Comparison of ENCODE assay signal across 19 cellular contexts in genomic region chr11:61267437-61267841, GRCh38. TPM values are rescaled to one million over a fixed set of nuclear protein-coding genes. Genes with fewer than 3 reads are reported as not detected.
DNase-seq lines count a peak whose midpoint lies in the region; ATAC-seq, FAIRE-seq and TF ChIP-seq lines count a peak whose summit lies in the region.
"Had no signal": no experiment of that assay in that cellular context is flagged by ENCODE, and none has a peak within 500 bp of the region (broad histone marks: within the 10 kb centered on the region; RNA-seq: fewer than 3 reads in every experiment).

No MANE protein-coding gene starts in this region.

- H3K27ac ChIP-seq in HEK293 (ENCODE audit: extremely low read depth, low read depth, low read length), result no peak overlapping the region
- peak overlapping the region; percentile 13; the same call in 1 of the 2 replicates for H3K27ac ChIP-seq in RWPE1
- no peak overlapping the region for H3K27ac ChIP-seq in small intestine (ENCODE audit: low read depth in 1 of 2, low read length in 1 of 2)
- H3K27ac ChIP-seq: KMS-11, SJCRH30 had no signal

- peaks cover 11% of the 10 kb centered on the region for H3K36me3 Mint-ChIP-seq in chondrocyte (ENCODE audit: low read depth)

- H3K4me3 ChIP-seq in HEK293 (ENCODE audit: low read depth, low read length) (no peak overlapping the region), small intestine (ENCODE audit: low read depth in 1 of 2, low read length in 2 of 2) (no peak overlapping the region)
- H3K4me3 ChIP-seq: GM23338, SJCRH30 had no signal

- no peak overlapping the region for H3K27ac Mint-ChIP-seq in chondrocyte (ENCODE audit: unreplicated experiment)
- H3K27ac Mint-ChIP-seq: GM23338 had no signal

- H3K9me3 ChIP-seq in HEK293 (ENCODE audit: control insufficient read depth, insufficient read depth, low read depth, low read length) (no peaks in the 10 kb centered on the region), small intestine (ENCODE audit: control insufficient read depth, low read depth) (no peaks in the 10 kb centered on the region)
- H3K9me3 ChIP-seq: SJCRH30 had no signal

- no peaks in the 10 kb centered on the region for H3K27me3 ChIP-seq in small intestine (ENCODE audit: control insufficient read depth in 2 of 2, insufficient read depth in 2 of 2, low read length in 2 of 2)
- H3K27me3 ChIP-seq: SJCRH30 had no signal

- POLR2A ChIA-PET in HEK293 (lab: Yijun Ruan, JAX) (no interaction called here), RWPE1 (lab: Yijun Ruan, JAX; ENCODE audit: low non-redundant PET) (no interaction called here)

- H3K27me3 Mint-ChIP-seq in chondrocyte (ENCODE audit: low read depth), result no peaks in the 10 kb centered on the region

- H3K4me1 ChIP-seq in HEK293 (ENCODE audit: control insufficient read depth, insufficient read depth, low read length) (no peaks in the 10 kb centered on the region), small intestine (ENCODE audit: control insufficient read depth in 2 of 2, insufficient read depth in 1 of 2, low read depth in 1 of 2, low read length in 1 of 2) (peaks cover 0 to 7% of the 10 kb centered on the region in 2 donors)
- H3K4me1 ChIP-seq: SJCRH30 had no signal

- TF ChIP-seq CTCF in HEK293 (tag by site-specific recombination; IDR thresholded peaks at IDR 0.05) (no peak), RWPE1 (conservative IDR thresholded peaks at IDR 0.05; ENCODE audit: low read depth) (no peak), chondrocyte (IDR thresholded peaks at IDR 0.05) (no peak)

- H3K36me3 ChIP-seq in HEK293 (ENCODE audit: control insufficient read depth in 2 of 2, insufficient read depth in 1 of 2, low read length in 2 of 2) (peaks cover 0 to 14% of the 10 kb centered on the region in 2 experiments; a peak in 1 of 3 replicates), small intestine (ENCODE audit: control insufficient read depth in 2 of 2, insufficient read depth in 2 of 2, low read length in 2 of 2) (no peaks in the 10 kb centered on the region)
- H3K36me3 ChIP-seq: SJCRH30 had no signal

- no peak for FAIRE-seq in small intestine (lab: Jason Lieb, UNC)
- FAIRE-seq: G401.6, GM12891, HTR-8/SVneo had no signal

- H3K4me1 Mint-ChIP-seq in chondrocyte (ENCODE audit: low read depth), result peaks cover 3% of the 10 kb centered on the region
- H3K4me1 Mint-ChIP-seq: GM23338 had no signal

- H3K9me3 Mint-ChIP-seq in chondrocyte (ENCODE audit: low read depth), result no peaks in the 10 kb centered on the region
- H3K9me3 Mint-ChIP-seq: GM23338 had no signal

- 23 to 60% (median 38%) methylated on average over 6 of the region's 6 CpGs for WGBS in small intestine, 3 donors

- intact Hi-C loops in left colon (cut with DNase I, micrococcal nuclease), result no loop called here

- peak; percentile 80 for ATAC-seq in left colon
- ATAC-seq: GM23338 had no signal

- no peak for DNase-seq in RWPE1 (ENCODE audit: low spot score)
- peak; percentile 20 to 30 for DNase-seq in left colon
- peak; percentile 86 for DNase-seq in small intestine
- no peak for DNase-seq in chondrocyte (ENCODE audit: low spot score)
- DNase-seq in NCI-H187 (lab: John Stamatoyannopoulos, UW), result no peak
- no peak for DNase-seq in hippocampal formation (lab: John Stamatoyannopoulos, UW)
- DNase-seq: DMS79 treated with DMSO at 0.1 percent for 48 hours, MM.1S, NCI-H1105 treated with DMSO at 0.1 percent for 48 hours, NCI-H2029, NCI-H510A, SJCRH30 had no signal

- no peak overlapping the region for H3K4me3 Mint-ChIP-seq in chondrocyte (ENCODE audit: unreplicated experiment)
- H3K4me3 Mint-ChIP-seq: GM23338 had no signal

- CTCF ChIA-PET in HEK293 (lab: Yijun Ruan, JAX), result interaction anchor here (3.6 kb wide), 1 partner anchor 13 kb away, joined by 13 read pairs; no protein-coding TSS in a partner anchor
- CTCF ChIA-PET in RWPE1 (lab: Yijun Ruan, JAX), result no interaction called here

TF ChIP-seq in HEK293, 187 proteins besides CTCF, POLR2A, EP300 and RAD21:
- TF ChIP-seq ZIC2 (tag by site-specific recombination; IDR thresholded peaks at IDR 0.05) (peak; percentile 16; the same call in 1 of the 2 replicates), ZNF121 (tag by site-specific recombination; IDR thresholded peaks at IDR 0.05) (no peak)
- TF ChIP-seq, protein P1, sequence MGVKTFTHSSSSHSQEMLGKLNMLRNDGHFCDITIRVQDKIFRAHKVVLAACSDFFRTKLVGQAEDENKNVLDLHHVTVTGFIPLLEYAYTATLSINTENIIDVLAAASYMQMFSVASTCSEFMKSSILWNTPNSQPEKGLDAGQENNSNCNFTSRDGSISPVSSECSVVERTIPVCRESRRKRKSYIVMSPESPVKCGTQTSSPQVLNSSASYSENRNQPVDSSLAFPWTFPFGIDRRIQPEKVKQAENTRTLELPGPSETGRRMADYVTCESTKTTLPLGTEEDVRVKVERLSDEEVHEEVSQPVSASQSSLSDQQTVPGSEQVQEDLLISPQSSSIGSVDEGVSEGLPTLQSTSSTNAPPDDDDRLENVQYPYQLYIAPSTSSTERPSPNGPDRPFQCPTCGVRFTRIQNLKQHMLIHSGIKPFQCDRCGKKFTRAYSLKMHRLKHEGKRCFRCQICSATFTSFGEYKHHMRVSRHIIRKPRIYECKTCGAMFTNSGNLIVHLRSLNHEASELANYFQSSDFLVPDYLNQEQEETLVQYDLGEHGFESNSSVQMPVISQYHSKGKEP (tag by site-specific recombination; IDR thresholded peaks at IDR 0.05), result no peak

RNA-seq across cellular contexts. Expression of gene PGA5, which starts 26.5 kb away (rescaled TPM):
- total RNA-seq in left colon (under 1 TPM in 1 of 2 donors, not detected in 1; 0.22 TPM), chondrocyte (not detected in 3 replicates)
- polyA plus RNA-seq in small intestine, result 1 to 10 TPM in 1 of 3 donors, under 1 TPM in 2; 0.54 to 3.8 (median 0.89) TPM
- total RNA-seq: A673, SJCRH30 had no signal

RNA-seq across cellular contexts. Expression of gene VWCE, which starts 27.7 kb away (rescaled TPM):
- under 1 TPM; 0.36 to 0.76 TPM for total RNA-seq in left colon
- polyA plus RNA-seq in small intestine, result 1 to 10 TPM in 2 of 3 donors, under 1 TPM in 1; 0.67 to 3.2 (median 2.7) TPM
- total RNA-seq in chondrocyte, result 2.4 to 4.1 TPM (median 3.6 TPM) in 3 replicates

RNA-seq across cellular contexts. Expression of gene PGA4, which starts 45.3 kb away (rescaled TPM):
- total RNA-seq in left colon (under 1 TPM; 0.14 to 0.52 TPM), chondrocyte (not detected in 3 replicates)
- 10 to 100 TPM in 1 of 3 donors, 1 to 10 TPM in 2; 5.4 to 49.3 (median 5.9) TPM for polyA plus RNA-seq in small intestine
- total RNA-seq: A673, GM23338, SJCRH30 had no signal

Comparison
In these comparisons a context has a peak if more than half of its experiments do, and no peak if none do; other contexts are left out.
1. DNase-seq: peak in left colon (2 of 2) and small intestine (single experiment); none in RWPE1 (single experiment), chondrocyte (single experiment), NCI-H187 (0 of 2) and hippocampal formation (0 of 2).